In the genomic region with DNA sequence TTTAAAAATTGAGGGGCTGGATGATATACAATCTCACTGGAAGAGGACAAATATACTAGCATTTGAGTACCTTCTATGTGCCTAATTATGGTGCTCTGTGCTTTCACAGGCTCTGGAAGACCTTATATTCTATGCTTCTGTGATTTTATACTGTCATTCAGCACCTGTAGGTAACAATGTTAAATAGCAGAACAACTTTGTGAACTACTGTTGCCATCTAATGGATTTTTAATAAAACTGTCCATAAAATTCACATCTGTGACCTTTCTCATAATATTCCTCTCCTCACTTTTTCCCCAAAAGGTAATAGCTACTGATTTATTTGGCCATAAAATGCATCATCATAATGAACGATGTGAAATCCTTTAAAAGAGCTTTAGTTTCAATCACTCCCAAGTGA, we compare ENCODE assay signal across 25 cellular contexts. TPM values are rescaled to one million over a fixed set of nuclear protein-coding genes. Genes with fewer than 3 reads are reported as not detected.
"Had no signal": no experiment of that assay in that cellular context is flagged by ENCODE, and none has a peak within 500 bp of the region (broad histone marks: within the 10 kb centered on the region; RNA-seq: fewer than 3 reads in every experiment).

No MANE protein-coding gene starts in this region.

- H3K27me3 ChIP-seq: esophagus muscularis mucosa, gastrocnemius medialis, spleen, tibial artery, upper lobe of right lung, vagina had no signal

- H3K27ac ChIP-seq: epithelial cell of prostate, esophagus muscularis mucosa, gastrocnemius medialis, left ventricle myocardium inferior, parathyroid adenoma, prostate gland, spleen, tibial artery, upper lobe of right lung, vagina had no signal

- H3K9me3 ChIP-seq: esophagus muscularis mucosa, gastrocnemius medialis, left ventricle myocardium inferior, prostate gland, spleen, tibial artery, upper lobe of right lung, vagina had no signal

- H3K9ac ChIP-seq: parathyroid adenoma had no signal

- H3K36me3 ChIP-seq: esophagus muscularis mucosa, gastrocnemius medialis, left ventricle myocardium inferior, prostate gland, spleen, tibial artery, upper lobe of right lung, vagina had no signal

- H2AFZ ChIP-seq: parathyroid adenoma had no signal

- ATAC-seq: effector memory CD8-positive, alpha-beta T cell; gastrocnemius medialis; sciatic nerve; stimulated activated memory B cell treated with anti-CD40 and anti-IgM and Interleukin-4, amounts not matched to agents 10 μg/mL and 1 μg/mL and 100 μg/mL, for 72 hours; upper lobe of right lung had no signal

- DNase-seq: effector memory CD8-positive, alpha-beta T cell; gastrocnemius medialis; immature natural killer cell; left ventricle myocardium inferior; mesendoderm; naive B cell; spleen; stimulated activated CD4-positive, alpha-beta T cell treated with anti-CD3 and anti-CD28 coated beads, Interleukin-15, amount 100 ng/mL, for 24 hours; stimulated activated CD4-positive, alpha-beta T cell treated with anti-CD3 and anti-CD28 coated beads, Interleukin-1b, Interleukin-23, amount 100 ng/mL, for 48 hours; stimulated activated CD4-positive, alpha-beta T cell treated with anti-CD3 and anti-CD28 coated beads, Interleukin-4, amount 100 ng/mL, for 24 hours; tibial artery; upper lobe of right lung had no signal

- H3K79me2 ChIP-seq: parathyroid adenoma had no signal

- H3K4me1 ChIP-seq: esophagus muscularis mucosa, gastrocnemius medialis, left ventricle myocardium inferior, parathyroid adenoma, prostate gland, spleen, tibial artery, upper lobe of right lung, vagina had no signal

- H3K4me3 ChIP-seq: esophagus muscularis mucosa, gastrocnemius medialis, left ventricle myocardium inferior, lung, prostate gland, spleen, tibial artery, upper lobe of right lung, vagina had no signal

RNA-seq across cellular contexts. Expression of a gene that starts 21.9 kb away (rescaled TPM):
- total RNA-seq: fibroblast of villous mesenchyme, gastrocnemius medialis, left ventricle myocardium inferior, lung, omental fat pad, prostate gland, renal cortical epithelial cell, sciatic nerve, skeletal muscle tissue, spleen, upper lobe of right lung, vagina had no signal
- polyA plus RNA-seq: immature natural killer cell, keratinocyte, lung, spleen had no signal
